ENCODE assay signal across 18 cellular contexts in genomic region chr2:184302506-184302905, GRCh38.
A peak's percentile ranks its signal among the peaks of the same experiment; 100 is the strongest.
DNase-seq lines count a peak whose midpoint lies in the region; ATAC-seq, FAIRE-seq and TF ChIP-seq lines count a peak whose summit lies in the region.
"Had no signal": no experiment of that assay in that cellular context is flagged by ENCODE, and none has a peak within 500 bp of the region (broad histone marks: within the 10 kb centered on the region; RNA-seq: fewer than 3 reads in every experiment).

No MANE protein-coding gene starts in this region.

- no peak for FAIRE-seq in GM19239 (lab: Jason Lieb, UNC)

- H3K36me3 ChIP-seq in RWPE2 (ENCODE audit: low read depth): no peaks in the 10 kb centered on the region
- H3K36me3 ChIP-seq: MG63, SJSA1 had no signal

- DNase-seq in HCEC 1CT: peak; percentile 65
- DNase-seq in RWPE2 (ENCODE audit: low spot score): no peak
- DNase-seq in dedifferentiated amniotic fluid mesenchymal stem cell (ENCODE audit: extremely low spot score): peak; percentile 57
- DNase-seq in stromal cell of bone marrow (ENCODE audit: low read depth): peak; percentile 1
- no peak for DNase-seq in anterior cingulate cortex (lab: John Stamatoyannopoulos, UW)
- no peak for DNase-seq in GM19239 (ENCODE audit: insufficient read length, low spot score)
- no peak for DNase-seq in KG1 (lab: John Stamatoyannopoulos, UW)
- DNase-seq: GF-D8, H7, Karpas-422, MG63, NCI-H1048, NCI-H1436, NCI-H1930, NCI-H345, NCI-H526, SW 1271 had no signal

- no peaks in the 10 kb centered on the region for H3K9me3 ChIP-seq in RWPE2 (ENCODE audit: severe bottlenecking)
- H3K9me3 ChIP-seq: MG63, SJSA1 had no signal

- no peak overlapping the region for H3K4me3 ChIP-seq in RWPE2 (ENCODE audit: severe bottlenecking)
- H3K4me3 ChIP-seq: MG63, SJSA1 had no signal

- H3K27ac ChIP-seq in RWPE2 (ENCODE audit: poor library complexity, severe bottlenecking): no peak overlapping the region
- H3K27ac ChIP-seq: SJSA1 had no signal

- no peaks in the 10 kb centered on the region for H3K27me3 ChIP-seq in RWPE2 (ENCODE audit: insufficient read depth, poor library complexity, severe bottlenecking)
- H3K27me3 ChIP-seq: MG63, SJSA1 had no signal

- TF ChIP-seq CTCF in RWPE2 (IDR thresholded peaks at IDR 0.05; ENCODE audit: poor library complexity, severe bottlenecking): no peak

- no peaks in the 10 kb centered on the region for H3K4me1 ChIP-seq in RWPE2 (ENCODE audit: insufficient read depth, poor library complexity, severe bottlenecking)
- H3K4me1 ChIP-seq: SJSA1 had no signal

- ATAC-seq in RWPE2 (ENCODE audit: low read depth): peak; percentile 50; the same call in 1 of the 3 replicates

Comparison
In these comparisons a context has a peak if more than half of its experiments do, and no peak if none do; other contexts are left out.
1. DNase-seq: peak in HCEC 1CT (single experiment), dedifferentiated amniotic fluid mesenchymal stem cell (single experiment) and stromal cell of bone marrow (single experiment); none in RWPE2 (single experiment), anterior cingulate cortex (0 of 58), GM19239 (single experiment) and KG1 (single experiment).